Comparison of ENCODE assay signal across 8 cellular contexts in genomic region chr13:78660130-78660857, GRCh38. TPM values are rescaled to one million over a fixed set of nuclear protein-coding genes. Genes with fewer than 3 reads are reported as not detected.
DNase-seq lines count a peak whose midpoint lies in the region; ATAC-seq, FAIRE-seq and TF ChIP-seq lines count a peak whose summit lies in the region.

No MANE protein-coding gene starts in this region.

- peak overlapping the region; percentile 79 to 90 (median 90) for H3K4me3 ChIP-seq in HepG2 (replicated peaks in 1 of 3; ENCODE audit: insufficient read depth in 1 of 3, low read depth in 2 of 3, low read length in 3 of 3)
- peak overlapping the region in 2 of 3 donors; percentile 62 to 85 for H3K4me3 ChIP-seq in thyroid gland (replicated peaks in 1 of 3)

- H3K4me2 ChIP-seq in HepG2 (ENCODE audit: low read depth, low read length), result peak overlapping the region; percentile 95

- no peak for TF ChIP-seq POLR2A in GM12892 (IDR thresholded peaks at IDR 0.05; ENCODE audit: low read depth, low read length)
- peak in 1 of 2 experiments; percentile 46; a peak in 1 of 4 replicates for TF ChIP-seq POLR2A in HepG2 (IDR thresholded peaks at IDR 0.05; ENCODE audit: insufficient read depth in 1 of 2, low read depth in 2 of 2, low read length in 2 of 2)
- peak; percentile 34 to 73 for TF ChIP-seq POLR2A in thyroid gland (IDR thresholded peaks at IDR 0.05)

- TF ChIP-seq CTCF in HepG2 (CRISPR knock-in tag; IDR thresholded peaks at IDR 0.05) (peak; percentile 41), thyroid gland (IDR thresholded peaks at IDR 0.05) (peak in 3 of 6 experiments; percentile 2 to 27 (median 9))

- peak overlapping the region; percentile 100 for H2AFZ ChIP-seq in HepG2 (ENCODE audit: low read length)

- DNase-seq in GM12892 (ENCODE audit: insufficient read length) (no peak), HK-2 (ENCODE audit: unreplicated experiment) (peak; percentile 32), astrocyte of the hippocampus (ENCODE audit: low read depth, low spot score) (peak; percentile 14), HepG2 (ENCODE audit: low spot score) (peak; percentile 25), thyroid gland (peak; percentile 79 to 83), foreskin melanocyte (no peak), mesenteric fat pad (ENCODE audit: low spot score) (no peak), medulla oblongata (ENCODE audit: extremely low spot score) (no peak)

- 14% methylated on average over 11 of the region's 15 CpGs for WGBS in HepG2 (ENCODE audit: low lambda C conversion rate)
- 18 to 20% methylated on average over 15 of the region's 15 CpGs for WGBS in thyroid gland, 2 donors

- peaks cover 0 to 17% of the 10 kb centered on the region in 2 experiments; a peak in 2 of 5 replicates for H3K27me3 ChIP-seq in HepG2 (ENCODE audit: control insufficient read depth in 1 of 2, insufficient read depth in 2 of 2, low read length in 2 of 2)
- no peaks in the 10 kb centered on the region for H3K27me3 ChIP-seq in thyroid gland

- no TSS peak for BruUV-seq in HepG2 (replicated peaks; lab: Mats Ljungman, UMichigan)

- intact Hi-C loops in HepG2 (cut with micrococcal nuclease; ENCODE audit: unreplicated experiment) (no loop called here), thyroid gland (cut with DNase I) (no loop called here)

- CTCF ChIA-PET in HepG2 (lab: Yijun Ruan, JAX; ENCODE audit: low intra/inter-chr PET ratio, low total read pairs), result no interaction called here

- FAIRE-seq in GM12892 (lab: Jason Lieb, UNC), result peak; percentile 9
- no peak for FAIRE-seq in HepG2 (lab: Jason Lieb, UNC)

- H4K20me1 ChIP-seq in HepG2 (ENCODE audit: insufficient read depth, low read length), result peaks cover 4% of the 10 kb centered on the region

- H3K4me1 ChIP-seq in HepG2 (ENCODE audit: insufficient read depth, low read length) (peaks cover 17% of the 10 kb centered on the region), thyroid gland (peaks cover 0 to 17% of the 10 kb centered on the region in 2 donors)

- H3K9me3 ChIP-seq in HepG2 (ENCODE audit: low read length) (no peaks in the 10 kb centered on the region), thyroid gland (no peaks in the 10 kb centered on the region)

- peak; percentile 72 for ATAC-seq in HepG2

- H3K27ac ChIP-seq in HepG2 (ENCODE audit: extremely low read length, insufficient read depth, low read length), result no peak overlapping the region
- peak overlapping the region; percentile 25 to 52 (median 43) for H3K27ac ChIP-seq in thyroid gland

- TF ChIP-seq EP300 in HepG2 (IDR thresholded peaks at IDR 0.05; ENCODE audit: low read depth in 2 of 2, low read length in 2 of 2) (no peak), HepG2 (CRISPR knock-in tag; IDR thresholded peaks at IDR 0.05; ENCODE audit: borderline replicate concordance) (no peak)

- peaks cover 30% of the 10 kb centered on the region for H3K79me2 ChIP-seq in HepG2 (ENCODE audit: insufficient read depth, low read length)

- peak overlapping the region; percentile 83 for H3K9ac ChIP-seq in HepG2 (ENCODE audit: insufficient read depth, low read depth, low read length)

- POLR2A ChIA-PET in HepG2 (lab: Yijun Ruan, JAX), result interaction anchor here (0.8 to 1.2 kb wide), 3 partner anchors 15 to 57 kb away, joined by 3 to 4 read pairs (median 3); partner anchors contain the start of gene POU4F1

- in situ Hi-C loops in HepG2 (cut with HindIII; ENCODE audit: extremely low pct_ligation_motif_present, low pct_unique_long_range_greater_than_20kb), result no loop called here

- no peak for TF ChIP-seq RAD21 in HepG2 (CRISPR knock-in tag; IDR thresholded peaks at IDR 0.05)

- no peaks in the 10 kb centered on the region; a peak in 1 of 5 replicates for H3K36me3 ChIP-seq in HepG2 (replicated peaks in 1 of 2; ENCODE audit: control insufficient read depth in 1 of 2, insufficient read depth in 2 of 2, low read length in 2 of 2)
- H3K36me3 ChIP-seq in thyroid gland, result no peaks in the 10 kb centered on the region

TF ChIP-seq in HepG2, 621 proteins besides CTCF, POLR2A, EP300 and RAD21 (continues in another document):
- TF ChIP-seq GABPB1 (CRISPR knock-in tag; IDR thresholded peaks at IDR 0.05) (peak; percentile 16; the same call in 1 of the 2 replicates), ZNF280D (CRISPR knock-in tag; IDR thresholded peaks at IDR 0.05) (0 out of 2 replicates have a peak, but pooled peaks have one; percentile 10), ZNF605 (CRISPR knock-in tag; IDR thresholded peaks at IDR 0.05) (0 out of 2 replicates have a peak, but pooled peaks have one; percentile 27)

RNA-seq across cellular contexts. Expression of gene OBI1, which starts 1.3 kb away (rescaled TPM):
- polyA plus RNA-seq in GM12892 (2012; ENCODE audit: missing spikeins), result 13.1 TPM
- total RNA-seq in HepG2 (2016; rRNA removed; fragmentation: Illumina TruSeq; extraction: Trizol), result 23.5 and 38.8 TPM in 2 replicates
- total RNA-seq in HepG2 (2016; cell fraction: cytosol; rRNA removed; fragmentation: Illumina TruSeq; extraction: Trizol; ENCODE audit: low read depth), result 6.4 and 7.1 TPM in 2 replicates
- 23.2 and 39.3 TPM in 2 replicates for total RNA-seq in HepG2 (2016; cell fraction: insoluble cytoplasmic fraction; rRNA removed; fragmentation: Illumina TruSeq; extraction: Trizol)
- total RNA-seq in HepG2 (2016; cell fraction: membrane; rRNA removed; fragmentation: Illumina TruSeq; extraction: Trizol), result 9.0 and 11.1 TPM in 2 replicates
- total RNA-seq in HepG2 (2016; cell fraction: nucleus; rRNA removed; fragmentation: Illumina TruSeq; extraction: Trizol), result 20.1 and 20.2 TPM in 2 replicates
- polyA plus RNA-seq in HepG2 (2011; rRNA removed), result 5.7 and 7.8 TPM in 2 replicates
- polyA plus RNA-seq in HepG2 (2011; cell fraction: cytosol; rRNA removed), result 2.3 and 4.1 TPM in 2 replicates
- polyA plus RNA-seq in HepG2 (2011; cell fraction: nucleus; rRNA removed), result 4.4 and 4.8 TPM in 2 replicates
- polyA plus RNA-seq in HepG2 (2012), result 7.6 and 13.1 TPM in 2 replicates
- polyA plus RNA-seq in HepG2 (2016; cell fraction: cytosol; fragmentation: Illumina TruSeq; extraction: Trizol; ENCODE audit: low read depth), result 0.52 and 0.69 TPM in 2 replicates
- polyA plus RNA-seq in HepG2 (2016; cell fraction: insoluble cytoplasmic fraction; fragmentation: Illumina TruSeq; extraction: Trizol; ENCODE audit: low read depth), result 21.4 and 23.0 TPM in 2 replicates
- 1.8 and 2.8 TPM in 2 replicates for polyA plus RNA-seq in HepG2 (2016; cell fraction: membrane; fragmentation: Illumina TruSeq; extraction: Trizol; ENCODE audit: low read depth)
- 11.9 and 12.3 TPM in 2 replicates for polyA plus RNA-seq in HepG2 (2016; cell fraction: nucleus; fragmentation: Illumina TruSeq; extraction: Trizol; ENCODE audit: insufficient read depth, low read depth)
- 11.9 and 14.5 TPM in 2 replicates for polyA minus RNA-seq in HepG2 (2011; rRNA and poly(A)+ RNA removed; ENCODE audit: low replicate concordance)
- polyA minus RNA-seq in HepG2 (2011; cell fraction: cytosol; rRNA and poly(A)+ RNA removed), result 7.2 and 8.6 TPM in 2 replicates
- 23.0 and 25.6 TPM in 2 replicates for polyA minus RNA-seq in HepG2 (2011; cell fraction: nucleus; rRNA and poly(A)+ RNA removed)
- total RNA-seq in thyroid gland, result 10 to 100 TPM; 10.1 to 17.3 (median 13.5) TPM
- 8.2 TPM for total RNA-seq in mesenteric fat pad

RNA-seq across cellular contexts. Expression of gene POU4F1, which starts 56.9 kb away (rescaled TPM):
- 0.30 TPM for polyA plus RNA-seq in GM12892 (2012; ENCODE audit: missing spikeins)
- total RNA-seq in HepG2 (2016; rRNA removed; fragmentation: Illumina TruSeq; extraction: Trizol) (0.74 and 1.1 TPM in 2 replicates), thyroid gland (not detected), mesenteric fat pad (not detected)
- 0.10 TPM in 1 of 2 replicates, not detected in the other for total RNA-seq in HepG2 (2016; cell fraction: cytosol; rRNA removed; fragmentation: Illumina TruSeq; extraction: Trizol; ENCODE audit: low read depth)
- 0.54 and 0.87 TPM in 2 replicates for total RNA-seq in HepG2 (2016; cell fraction: insoluble cytoplasmic fraction; rRNA removed; fragmentation: Illumina TruSeq; extraction: Trizol)
- total RNA-seq in HepG2 (2016; cell fraction: membrane; rRNA removed; fragmentation: Illumina TruSeq; extraction: Trizol), result 0.34 and 0.41 TPM in 2 replicates
- 1.5 and 1.6 TPM in 2 replicates for total RNA-seq in HepG2 (2016; cell fraction: nucleus; rRNA removed; fragmentation: Illumina TruSeq; extraction: Trizol)
- 1.0 and 1.3 TPM in 2 replicates for polyA plus RNA-seq in HepG2 (2011; rRNA removed)
- polyA plus RNA-seq in HepG2 (2011; cell fraction: cytosol; rRNA removed), result 0.21 and 0.54 TPM in 2 replicates
- polyA plus RNA-seq in HepG2 (2011; cell fraction: nucleus; rRNA removed), result 4.2 and 5.2 TPM in 2 replicates
- polyA plus RNA-seq in HepG2 (2012), result 1.3 and 2.9 TPM in 2 replicates
- 0.05 and 0.07 TPM in 2 replicates for polyA plus RNA-seq in HepG2 (2016; cell fraction: cytosol; fragmentation: Illumina TruSeq; extraction: Trizol; ENCODE audit: low read depth)
- polyA plus RNA-seq in HepG2 (2016; cell fraction: insoluble cytoplasmic fraction; fragmentation: Illumina TruSeq; extraction: Trizol; ENCODE audit: low read depth), result 0.76 and 0.91 TPM in 2 replicates
- polyA plus RNA-seq in HepG2 (2016; cell fraction: membrane; fragmentation: Illumina TruSeq; extraction: Trizol; ENCODE audit: low read depth), result 0.16 and 0.19 TPM in 2 replicates
- 3.4 TPM in 2 replicates for polyA plus RNA-seq in HepG2 (2016; cell fraction: nucleus; fragmentation: Illumina TruSeq; extraction: Trizol; ENCODE audit: insufficient read depth, low read depth)
- polyA minus RNA-seq in HepG2 (2011; rRNA and poly(A)+ RNA removed; ENCODE audit: low replicate concordance), result 0.40 TPM in 1 of 2 replicates, not detected in the other
- polyA minus RNA-seq in HepG2 (2011; cell fraction: cytosol; rRNA and poly(A)+ RNA removed), result 0.40 and 0.44 TPM in 2 replicates
- 1.4 and 1.9 TPM in 2 replicates for polyA minus RNA-seq in HepG2 (2011; cell fraction: nucleus; rRNA and poly(A)+ RNA removed)

Comparison
In these comparisons a context has a peak if more than half of its experiments do, and no peak if none do; other contexts are left out.
1. DNase-seq: peak in HK-2 (single experiment), astrocyte of the hippocampus (single experiment), HepG2 (single experiment) and thyroid gland (2 of 2); none in GM12892 (single experiment), foreskin melanocyte (single experiment), mesenteric fat pad (single experiment) and medulla oblongata (single experiment).